Comparison of ENCODE assay signal across 22 cellular contexts in genomic region chr12:18578191-18578590, GRCh38.
A peak's percentile ranks its signal among the peaks of the same experiment; 100 is the strongest.
DNase-seq lines count a peak whose midpoint lies in the region; ATAC-seq and TF ChIP-seq lines count a peak whose summit lies in the region.
"Had no signal": no experiment of that assay in that cellular context is flagged by ENCODE, and none has a peak within 500 bp of the region (broad histone marks: within the 10 kb centered on the region; RNA-seq: fewer than 3 reads in every experiment).

No MANE protein-coding gene starts in this region.

- H3K4me3 ChIP-seq in choroid plexus epithelial cell (ENCODE audit: low read depth, low read length) (no peak overlapping the region), spleen (no peak overlapping the region), mesendoderm (ENCODE audit: low read length) (no peak overlapping the region), sigmoid colon (no peak overlapping the region)
- H3K4me3 ChIP-seq: HAP-1, hepatocyte, uterus had no signal

- no peak overlapping the region for H3K56ac ChIP-seq in mesendoderm (ENCODE audit: low read length)

- no peak overlapping the region for H3K9ac ChIP-seq in mesendoderm (ENCODE audit: low read length)

- no peak overlapping the region for H2BK5ac ChIP-seq in mesendoderm (ENCODE audit: low read length)

- peak; percentile 73 for DNase-seq in ELR (ENCODE audit: low read depth)
- peak; percentile 8 for DNase-seq in LHCN-M2 (ENCODE audit: low read depth)
- peak; percentile 39 for DNase-seq in choroid plexus epithelial cell (ENCODE audit: low read depth)
- peak; percentile 35 to 52 for DNase-seq in foreskin keratinocyte
- DNase-seq in spleen, result no peak
- DNase-seq in mesendoderm, result no peak
- no peak for DNase-seq in activated CD8-positive, alpha-beta memory T cell treated with anti-CD3 and anti-CD28 coated beads, Interleukin-2, amount 50 U/mL, for 4 hours
- no peak for DNase-seq in sigmoid colon
- DNase-seq: activated CD4-positive, alpha-beta T cell treated with anti-CD3 and anti-CD28 coated beads for 4 hours; activated CD8-positive, alpha-beta memory T cell treated with anti-CD3 and anti-CD28 coated beads, Interleukin-2, amount 10 ng/mL, durations not matched to agents 7 days and 5 days; CD4-positive, CD25-positive, alpha-beta regulatory T cell; DMS 273 treated with DMSO at 0.1 percent for 48 hours; effector memory CD8-positive, alpha-beta T cell; Karpas-422; NCI-H1092; NCI-H1930; NCI-H2227 treated with DMSO at 0.1 percent for 48 hours; stimulated activated CD4-positive, alpha-beta T cell treated with anti-CD3 and anti-CD28 coated beads, Interleukin-1b, Interleukin-23, amount 100 ng/mL, for 48 hours; T-helper 1 cell; uterus had no signal

- H2BK120ac ChIP-seq in mesendoderm (ENCODE audit: low read depth, low read length), result no peak overlapping the region

- no peaks in the 10 kb centered on the region for H3K79me1 ChIP-seq in mesendoderm (ENCODE audit: low read length)

- H3K23ac ChIP-seq in mesendoderm (ENCODE audit: low read length), result no peak overlapping the region

- no peaks in the 10 kb centered on the region for H3K79me2 ChIP-seq in mesendoderm (ENCODE audit: control insufficient read depth, insufficient read depth, low read length)
- H3K79me2 ChIP-seq: hepatocyte had no signal

- peak; percentile 74 for ATAC-seq in foreskin keratinocyte
- ATAC-seq: activated CD8-positive, alpha-beta memory T cell treated with anti-CD3 and anti-CD28 coated beads, Interleukin-2, amount 10 ng/mL, durations not matched to agents 7 days and 5 days; effector memory CD8-positive, alpha-beta T cell had no signal

- H3K4me1 ChIP-seq in foreskin keratinocyte (peaks cover 12% of the 10 kb centered on the region), spleen (no peaks in the 10 kb centered on the region), mesendoderm (ENCODE audit: control insufficient read depth, low read depth, low read length) (no peaks in the 10 kb centered on the region), sigmoid colon (no peaks in the 10 kb centered on the region)
- H3K4me1 ChIP-seq: HAP-1, uterus had no signal

- no peak overlapping the region for H3K18ac ChIP-seq in mesendoderm (ENCODE audit: low read length)

- H2AK5ac ChIP-seq in mesendoderm (ENCODE audit: low read length), result no peak overlapping the region

- WGBS in spleen, 5 donors, result 72 to 86% (median 78%) methylated on average over 1 of the region's 1 CpG
- WGBS in mesendoderm (ENCODE audit: extremely low coverage, insufficient coverage, low lambda C conversion rate), result no CpG with 5 or more reads among the region's 1 CpG
- 28 to 67% methylated on average over 1 of the region's 1 CpG for WGBS in sigmoid colon, 2 donors

- TF ChIP-seq POLR2A in spleen (IDR thresholded peaks at IDR 0.05) (no peak), sigmoid colon (IDR thresholded peaks at IDR 0.05) (no peak)

- H2BK15ac ChIP-seq in mesendoderm (replicated peaks; ENCODE audit: low read depth), result no peak overlapping the region

- no peak overlapping the region for H4K5ac ChIP-seq in mesendoderm (ENCODE audit: low read length)

- no peak overlapping the region for H3K4ac ChIP-seq in mesendoderm (ENCODE audit: low read depth, low read length)

- no peak for TF ChIP-seq CTCF in choroid plexus epithelial cell (conservative IDR thresholded peaks at IDR 0.05; ENCODE audit: low read depth, low read length)
- TF ChIP-seq CTCF in foreskin keratinocyte (conservative IDR thresholded peaks at IDR 0.05), result no peak
- no peak for TF ChIP-seq CTCF in spleen (IDR thresholded peaks at IDR 0.05 in 8 of 11, conservative IDR thresholded peaks at IDR 0.05 in 3 of 11)
- TF ChIP-seq CTCF in sigmoid colon (IDR thresholded peaks at IDR 0.05), result no peak

- H3K27ac ChIP-seq in foreskin keratinocyte (no peak overlapping the region), spleen (no peak overlapping the region), mesendoderm (ENCODE audit: low read depth, low read length) (no peak overlapping the region), sigmoid colon (no peak overlapping the region)
- H3K27ac ChIP-seq: hepatocyte, uterus had no signal

- no peak for TF ChIP-seq EP300 in sigmoid colon (IDR thresholded peaks at IDR 0.05)

- H3K27me3 ChIP-seq in foreskin keratinocyte, result no peaks in the 10 kb centered on the region
- H3K27me3 ChIP-seq in spleen (replicated peaks in 1 of 7), result no peaks in the 10 kb centered on the region
- H3K27me3 ChIP-seq in mesendoderm (ENCODE audit: insufficient read depth, low read length, poor library complexity), result no peaks in the 10 kb centered on the region
- H3K27me3 ChIP-seq in sigmoid colon, result no peaks in the 10 kb centered on the region
- H3K27me3 ChIP-seq: hepatocyte, uterus had no signal

- peaks cover 0 to 12% (median 0%) of the 10 kb centered on the region in 8 donors for H3K9me3 ChIP-seq in spleen
- no peaks in the 10 kb centered on the region for H3K9me3 ChIP-seq in sigmoid colon
- H3K9me3 ChIP-seq: HAP-1, uterus had no signal

- H3K36me3 ChIP-seq in spleen, result no peaks in the 10 kb centered on the region
- H3K36me3 ChIP-seq in mesendoderm (ENCODE audit: control insufficient read depth, insufficient read depth, low read length), result no peaks in the 10 kb centered on the region
- no peaks in the 10 kb centered on the region for H3K36me3 ChIP-seq in sigmoid colon
- H3K36me3 ChIP-seq: HAP-1, uterus had no signal

- H3K4me2 ChIP-seq in mesendoderm (ENCODE audit: low read length), result no peak overlapping the region
- H3K4me2 ChIP-seq: hepatocyte had no signal

- H4K8ac ChIP-seq in mesendoderm (ENCODE audit: low read depth, low read length), result no peak overlapping the region

- intact Hi-C loops in spleen (cut with DNase I; ENCODE audit: low total_unique reads), result no loop called here
- intact Hi-C loops in sigmoid colon (cut with DNase I), result no loop called here

Comparison
In these comparisons a context has a peak if more than half of its experiments do, and no peak if none do; other contexts are left out.
1. DNase-seq: peak in ELR (single experiment), LHCN-M2 (single experiment), choroid plexus epithelial cell (single experiment) and foreskin keratinocyte (2 of 2); none in spleen (single experiment), mesendoderm (single experiment), activated CD8-positive, alpha-beta memory T cell treated with anti-CD3 and anti-CD28 coated beads, Interleukin-2, amount 50 U/mL, for 4 hours (single experiment) and sigmoid colon (single experiment).